ENCODE assay signal across 17 cellular contexts in genomic region chr2:207854484-207855386, GRCh38.
DNase-seq lines count a peak whose midpoint lies in the region; ATAC-seq and TF ChIP-seq lines count a peak whose summit lies in the region.
"Had no signal": no experiment of that assay in that cellular context is flagged by ENCODE, and none has a peak within 500 bp of the region (broad histone marks: within the 10 kb centered on the region; RNA-seq: fewer than 3 reads in every experiment).

No MANE protein-coding gene starts in this region.

- no peak overlapping the region for H3K18ac ChIP-seq in neuronal stem cell (ENCODE audit: low read length)

- H3K4ac ChIP-seq in neuronal stem cell (ENCODE audit: low read length) = no peak overlapping the region

- no peak overlapping the region for H2AK5ac ChIP-seq in neuronal stem cell (ENCODE audit: low read depth, low read length)

- H3K27me3 ChIP-seq in neuronal stem cell (ENCODE audit: control insufficient read depth in 3 of 3, insufficient read depth in 3 of 3, low read depth in 1 of 3, low read length in 3 of 3) (no peaks in the 10 kb centered on the region), H7 (ENCODE audit: control insufficient read depth, insufficient read depth, low read length) (no peaks in the 10 kb centered on the region)
- H3K27me3 ChIP-seq: body of pancreas, upper lobe of right lung had no signal

- no peak overlapping the region for H2BK12ac ChIP-seq in neuronal stem cell (ENCODE audit: low read length)

- no peak overlapping the region for H3K27ac ChIP-seq in neuronal stem cell (replicated peaks; ENCODE audit: low read length)
- H3K27ac ChIP-seq: epithelial cell of prostate, upper lobe of right lung had no signal

- no peak for ATAC-seq in HG03521 (IDR thresholded peaks at IDR 0.05; ENCODE audit: unreplicated experiment)
- ATAC-seq: activated T-cell treated with anti-CD3 and anti-CD28 coated beads, Interleukin-2, amount 50 U/mL, for 72 hours; body of pancreas; K562; upper lobe of right lung had no signal

- TF ChIP-seq CTCF in fibroblast of mammary gland (conservative IDR thresholded peaks at IDR 0.05; ENCODE audit: control insufficient read depth, insufficient read depth, low read depth, low read length) (no peak), nephron progenitor cell (IDR thresholded peaks at IDR 0.05) (no peak)

- peaks cover 7% of the 10 kb centered on the region for H3K27me3 Mint-ChIP-seq in nephron progenitor cell (ENCODE audit: low read depth, poor library complexity)
- H3K27me3 Mint-ChIP-seq: naive B cell had no signal

- no CpG with 5 or more reads among the region's 2 CpGs for WGBS in neuronal stem cell (ENCODE audit: extremely low coverage in 2 of 2, insufficient read length in 2 of 2, insufficient replicate concordance in 1 of 2), 2 donors

- no peak overlapping the region for H2AFZ ChIP-seq in neuronal stem cell (ENCODE audit: low read length)

- peaks cover 10% of the 10 kb centered on the region for H3K36me3 Mint-ChIP-seq in nephron progenitor cell (ENCODE audit: low read depth)

- no peak overlapping the region for H3K4me2 ChIP-seq in neuronal stem cell (ENCODE audit: insufficient read depth, low read length, poor library complexity, severe bottlenecking)

- H3K79me1 ChIP-seq in neuronal stem cell (ENCODE audit: low read depth, low read length) = no peaks in the 10 kb centered on the region

- no peak overlapping the region for H4K8ac ChIP-seq in neuronal stem cell (ENCODE audit: low read depth, low read length)

- H2BK15ac ChIP-seq in neuronal stem cell (ENCODE audit: low read length) = no peak overlapping the region

- H3K9me3 ChIP-seq in neuronal stem cell (replicated peaks in 1 of 2; ENCODE audit: control insufficient read depth in 2 of 2, insufficient read depth in 1 of 2, low read depth in 1 of 2, low read length in 2 of 2) = no peaks in the 10 kb centered on the region
- H3K9me3 ChIP-seq: body of pancreas, upper lobe of right lung had no signal

- no peak overlapping the region for H2BK5ac ChIP-seq in neuronal stem cell (ENCODE audit: low read length)

- no peak overlapping the region for H3K4me3 ChIP-seq in fibroblast of mammary gland (ENCODE audit: control insufficient read depth, low read depth, low read length)
- no peak overlapping the region for H3K4me3 ChIP-seq in neuronal stem cell (ENCODE audit: low read length in 2 of 2)
- no peak overlapping the region for H3K4me3 ChIP-seq in H7 (ENCODE audit: insufficient read depth, low read depth, low read length)
- H3K4me3 ChIP-seq: body of pancreas, K562, upper lobe of right lung had no signal

- no peak overlapping the region for H3K9ac ChIP-seq in neuronal stem cell (ENCODE audit: low read depth, low read length, poor library complexity)

- H3K36me3 ChIP-seq in neuronal stem cell (replicated peaks in 1 of 2; ENCODE audit: control insufficient read depth in 2 of 2, insufficient read depth in 2 of 2, low read length in 2 of 2) (no peaks in the 10 kb centered on the region), H7 (replicated peaks; ENCODE audit: control insufficient read depth, insufficient read depth, low read length) (no peaks in the 10 kb centered on the region)
- H3K36me3 ChIP-seq: upper lobe of right lung had no signal

- H2BK120ac ChIP-seq in neuronal stem cell (ENCODE audit: low read depth, low read length) = no peak overlapping the region

- H3K23ac ChIP-seq in neuronal stem cell (ENCODE audit: low read depth, low read length, poor library complexity) = no peak overlapping the region

- H4K91ac ChIP-seq in neuronal stem cell (ENCODE audit: low read depth, low read length, poor library complexity) = no peak overlapping the region

- H3K27ac Mint-ChIP-seq in nephron progenitor cell = peak overlapping the region; percentile 80
- H3K27ac Mint-ChIP-seq: activated T-cell treated with anti-CD3 and anti-CD28 coated beads, Interleukin-2, amount 50 U/mL, for 72 hours had no signal

- no peak overlapping the region for H3K14ac ChIP-seq in neuronal stem cell (ENCODE audit: low read length)

- no peaks in the 10 kb centered on the region for H3K9me3 Mint-ChIP-seq in nephron progenitor cell
- H3K9me3 Mint-ChIP-seq: activated T-cell treated with anti-CD3 and anti-CD28 coated beads, Interleukin-2, amount 50 U/mL, for 72 hours; naive B cell had no signal

- peaks cover 21% of the 10 kb centered on the region for H3K4me1 Mint-ChIP-seq in nephron progenitor cell
- H3K4me1 Mint-ChIP-seq: naive B cell had no signal

- peaks cover 3 to 8% of the 10 kb centered on the region in 2 donors for H3K4me1 ChIP-seq in neuronal stem cell (ENCODE audit: control insufficient read depth in 2 of 2, insufficient read depth in 1 of 2, low read depth in 1 of 2, low read length in 2 of 2)
- H3K4me1 ChIP-seq: body of pancreas, upper lobe of right lung had no signal

- DNase-seq in AG08396 (ENCODE audit: low spot score) = peak; percentile 31
- DNase-seq in RPMI7951 (ENCODE audit: low read depth) = peak; percentile 31
- DNase-seq in fibroblast of mammary gland (ENCODE audit: low read depth) = peak; percentile 64
- no peak for DNase-seq in nephron progenitor cell
- no peak for DNase-seq in neuronal stem cell (ENCODE audit: low spot score)
- no peak for DNase-seq in activated CD4-positive, alpha-beta T cell treated with anti-CD3 and anti-CD28 coated beads for 48 hours
- DNase-seq in H7 = no peak
- DNase-seq: activated T-cell treated with anti-CD3 and anti-CD28 coated beads, Interleukin-2, amount 50 U/mL, for 72 hours; body of pancreas; DND-41; naive B cell; NCI-H1930; NK-92 treated with Interleukin-12 subunit alpha and Interleukin-12 subunit beta, amount 100 ng/mL, for 24 hours; upper lobe of right lung had no signal

- H3K4me3 Mint-ChIP-seq in nephron progenitor cell = no peak overlapping the region
- H3K4me3 Mint-ChIP-seq: activated T-cell treated with anti-CD3 and anti-CD28 coated beads, Interleukin-2, amount 50 U/mL, for 72 hours; naive B cell had no signal

Comparison
In these comparisons a context has a peak if more than half of its experiments do, and no peak if none do; other contexts are left out.
1. DNase-seq: peak in AG08396 (single experiment), RPMI7951 (single experiment) and fibroblast of mammary gland (single experiment); none in nephron progenitor cell (single experiment), neuronal stem cell (single experiment), activated CD4-positive, alpha-beta T cell treated with anti-CD3 and anti-CD28 coated beads for 48 hours (single experiment) and H7 (single experiment).